In genomic region chr6:73704260-73704659, GRCh38 we compare ENCODE assay signal across 1 cellular context.
TF ChIP-seq lines count a peak whose summit lies in the region.

No MANE protein-coding gene starts in this region.

TF ChIP-seq in H1, 55 proteins besides CTCF, POLR2A, EP300 and RAD21 (continued from another document):
- TF ChIP-seq CHD7 (IDR thresholded peaks at IDR 0.05; ENCODE audit: insufficient replicate concordance, low read length) (no peak), SIX5 (IDR thresholded peaks at IDR 0.05; ENCODE audit: low read depth, low read length) (no peak)
